Comparison of ENCODE assay signal across 5 cellular contexts in the genomic region with DNA sequence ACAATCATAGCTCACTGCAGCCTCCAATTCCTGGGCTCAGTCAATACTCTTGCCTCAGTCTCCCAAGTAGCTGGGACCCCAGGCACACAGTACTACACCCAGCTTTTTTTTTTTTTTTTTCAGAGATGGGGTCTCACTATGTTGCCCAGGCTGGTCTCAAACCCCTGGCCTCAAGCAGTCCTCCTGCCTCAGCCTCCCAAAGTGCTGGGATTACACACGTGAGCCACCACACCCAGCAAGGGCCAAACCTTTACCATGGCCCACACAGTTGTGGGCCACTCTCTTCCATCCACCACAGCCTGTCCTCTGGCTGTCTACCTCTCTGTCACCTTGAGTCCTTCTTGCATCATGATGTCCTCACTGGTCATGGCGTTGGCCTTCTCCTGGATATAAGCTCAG. TPM values are rescaled to one million over a fixed set of nuclear protein-coding genes. Genes with fewer than 3 reads are reported as not detected.
"Had no signal": no experiment of that assay in that cellular context is flagged by ENCODE, and none has a peak within 500 bp of the region (broad histone marks: within the 10 kb centered on the region; RNA-seq: fewer than 3 reads in every experiment).

No MANE protein-coding gene starts in this region.

RNA-seq across cellular contexts. Expression of a gene that starts 24.2 kb away (rescaled TPM):
- total RNA-seq: MCF 10A, OCI-LY7, SK-MEL-5 had no signal
- polyA plus RNA-seq: IgD-negative memory B cell, SK-N-SH had no signal
